2 cellular contexts compared by ENCODE assay signal in genomic region chr9:76552751-76553150, GRCh38.
TF ChIP-seq lines count a peak whose summit lies in the region.

No MANE protein-coding gene starts in this region.

TF ChIP-seq in GM23338, 12 proteins besides CTCF, POLR2A, EP300 and RAD21:
- no peak for TF ChIP-seq STAT1 (IDR thresholded peaks at IDR 0.05; ENCODE audit: unreplicated experiment)
- no peak for TF ChIP-seq ETS1 (IDR thresholded peaks at IDR 0.05)
- no peak for TF ChIP-seq EZH2phosphoT487 (IDR thresholded peaks at IDR 0.05; ENCODE audit: unreplicated experiment)
- TF ChIP-seq, protein P1, sequence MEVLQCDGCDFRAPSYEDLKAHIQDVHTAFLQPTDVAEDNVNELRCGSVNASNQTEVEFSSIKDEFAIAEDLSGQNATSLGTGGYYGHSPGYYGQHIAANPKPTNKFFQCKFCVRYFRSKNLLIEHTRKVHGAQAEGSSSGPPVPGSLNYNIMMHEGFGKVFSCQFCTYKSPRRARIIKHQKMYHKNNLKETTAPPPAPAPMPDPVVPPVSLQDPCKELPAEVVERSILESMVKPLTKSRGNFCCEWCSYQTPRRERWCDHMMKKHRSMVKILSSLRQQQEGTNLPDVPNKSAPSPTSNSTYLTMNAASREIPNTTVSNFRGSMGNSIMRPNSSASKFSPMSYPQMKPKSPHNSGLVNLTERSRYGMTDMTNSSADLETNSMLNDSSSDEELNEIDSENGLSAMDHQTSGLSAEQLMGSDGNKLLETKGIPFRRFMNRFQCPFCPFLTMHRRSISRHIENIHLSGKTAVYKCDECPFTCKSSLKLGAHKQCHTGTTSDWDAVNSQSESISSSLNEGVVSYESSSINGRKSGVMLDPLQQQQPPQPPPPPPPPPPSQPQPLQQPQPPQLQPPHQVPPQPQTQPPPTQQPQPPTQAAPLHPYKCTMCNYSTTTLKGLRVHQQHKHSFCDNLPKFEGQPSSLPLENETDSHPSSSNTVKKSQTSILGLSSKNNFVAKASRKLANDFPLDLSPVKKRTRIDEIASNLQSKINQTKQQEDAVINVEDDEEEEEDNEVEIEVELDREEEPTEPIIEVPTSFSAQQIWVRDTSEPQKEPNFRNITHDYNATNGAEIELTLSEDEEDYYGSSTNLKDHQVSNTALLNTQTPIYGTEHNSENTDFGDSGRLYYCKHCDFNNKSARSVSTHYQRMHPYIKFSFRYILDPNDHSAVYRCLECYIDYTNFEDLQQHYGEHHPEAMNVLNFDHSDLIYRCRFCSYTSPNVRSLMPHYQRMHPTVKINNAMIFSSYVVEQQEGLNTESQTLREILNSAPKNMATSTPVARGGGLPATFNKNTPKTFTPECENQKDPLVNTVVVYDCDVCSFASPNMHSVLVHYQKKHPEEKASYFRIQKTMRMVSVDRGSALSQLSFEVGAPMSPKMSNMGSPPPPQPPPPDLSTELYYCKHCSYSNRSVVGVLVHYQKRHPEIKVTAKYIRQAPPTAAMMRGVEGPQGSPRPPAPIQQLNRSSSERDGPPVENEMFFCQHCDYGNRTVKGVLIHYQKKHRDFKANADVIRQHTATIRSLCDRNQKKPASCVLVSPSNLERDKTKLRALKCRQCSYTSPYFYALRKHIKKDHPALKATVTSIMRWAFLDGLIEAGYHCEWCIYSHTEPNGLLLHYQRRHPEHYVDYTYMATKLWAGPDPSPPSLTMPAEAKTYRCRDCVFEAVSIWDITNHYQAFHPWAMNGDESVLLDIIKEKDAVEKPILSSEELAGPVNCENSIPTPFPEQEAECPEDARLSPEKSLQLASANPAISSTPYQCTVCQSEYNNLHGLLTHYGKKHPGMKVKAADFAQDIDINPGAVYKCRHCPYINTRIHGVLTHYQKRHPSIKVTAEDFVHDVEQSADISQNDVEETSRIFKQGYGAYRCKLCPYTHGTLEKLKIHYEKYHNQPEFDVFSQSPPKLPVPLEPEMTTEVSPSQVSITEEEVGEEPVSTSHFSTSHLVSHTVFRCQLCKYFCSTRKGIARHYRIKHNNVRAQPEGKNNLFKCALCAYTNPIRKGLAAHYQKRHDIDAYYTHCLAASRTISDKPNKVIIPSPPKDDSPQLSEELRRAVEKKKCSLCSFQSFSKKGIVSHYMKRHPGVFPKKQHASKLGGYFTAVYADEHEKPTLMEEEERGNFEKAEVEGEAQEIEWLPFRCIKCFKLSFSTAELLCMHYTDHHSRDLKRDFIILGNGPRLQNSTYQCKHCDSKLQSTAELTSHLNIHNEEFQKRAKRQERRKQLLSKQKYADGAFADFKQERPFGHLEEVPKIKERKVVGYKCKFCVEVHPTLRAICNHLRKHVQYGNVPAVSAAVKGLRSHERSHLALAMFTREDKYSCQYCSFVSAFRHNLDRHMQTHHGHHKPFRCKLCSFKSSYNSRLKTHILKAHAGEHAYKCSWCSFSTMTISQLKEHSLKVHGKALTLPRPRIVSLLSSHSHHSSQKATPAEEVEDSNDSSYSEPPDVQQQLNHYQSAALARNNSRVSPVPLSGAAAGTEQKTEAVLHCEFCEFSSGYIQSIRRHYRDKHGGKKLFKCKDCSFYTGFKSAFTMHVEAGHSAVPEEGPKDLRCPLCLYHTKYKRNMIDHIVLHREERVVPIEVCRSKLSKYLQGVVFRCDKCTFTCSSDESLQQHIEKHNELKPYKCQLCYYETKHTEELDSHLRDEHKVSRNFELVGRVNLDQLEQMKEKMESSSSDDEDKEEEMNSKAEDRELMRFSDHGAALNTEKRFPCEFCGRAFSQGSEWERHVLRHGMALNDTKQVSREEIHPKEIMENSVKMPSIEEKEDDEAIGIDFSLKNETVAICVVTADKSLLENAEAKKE (CRISPR knock-in tag; IDR thresholded peaks at IDR 0.05) = no peak
- no peak for TF ChIP-seq EZH2 (IDR thresholded peaks at IDR 0.05; ENCODE audit: low read depth, unreplicated experiment)
- TF ChIP-seq ZNF114 (CRISPR knock-in tag; IDR thresholded peaks at IDR 0.05) = no peak
- TF ChIP-seq POLR2AphosphoS5 (IDR thresholded peaks at IDR 0.05; ENCODE audit: low read depth) = no peak
TF ChIP-seq in GM23338: peak in this region for 0.

TF ChIP-seq in HepG2, 621 proteins besides CTCF, POLR2A, EP300 and RAD21:
- TF ChIP-seq SIN3A (IDR thresholded peaks at IDR 0.05; ENCODE audit: borderline replicate concordance, low read depth, low read length) (no peak), AGO2 (optimal IDR thresholded peaks at IDR 0.05; ENCODE audit: low read depth, low read length) (no peak), ZNF674 (CRISPR knock-in tag; IDR thresholded peaks at IDR 0.05; ENCODE audit: low read depth) (no peak), GTF2F1 (IDR thresholded peaks at IDR 0.05; ENCODE audit: low read length) (no peak), RXRB (CRISPR knock-in tag; IDR thresholded peaks at IDR 0.05; ENCODE audit: borderline replicate concordance) (no peak), HNRNPLL (IDR thresholded peaks at IDR 0.05; ENCODE audit: low read depth, low read length, poor library complexity, severe bottlenecking) (no peak), ZNF329 (CRISPR knock-in tag; IDR thresholded peaks at IDR 0.05; ENCODE audit: low read depth) (no peak), ZNF772 (CRISPR knock-in tag; IDR thresholded peaks at IDR 0.05) (no peak), ZNF512B (CRISPR knock-in tag; IDR thresholded peaks at IDR 0.05; ENCODE audit: borderline replicate concordance) (no peak), ZNF550 (CRISPR knock-in tag; IDR thresholded peaks at IDR 0.05; ENCODE audit: borderline replicate concordance) (no peak), BORCS8-MEF2B (CRISPR knock-in tag; IDR thresholded peaks at IDR 0.05) (no peak), ZMAT3 (CRISPR knock-in tag; conservative IDR thresholded peaks at IDR 0.05) (no peak), SAFB2 (CRISPR knock-in tag; IDR thresholded peaks at IDR 0.05; ENCODE audit: borderline replicate concordance, low read depth) (no peak), ARNTL (CRISPR knock-in tag; IDR thresholded peaks at IDR 0.05) (no peak), ZEB1 (IDR thresholded peaks at IDR 0.05; ENCODE audit: insufficient replicate concordance, low read depth) (no peak), ZNF704 (CRISPR knock-in tag; IDR thresholded peaks at IDR 0.05; ENCODE audit: borderline replicate concordance) (no peak), NCOA5 (CRISPR knock-in tag; IDR thresholded peaks at IDR 0.05) (no peak)
- TF ChIP-seq, protein P2, sequence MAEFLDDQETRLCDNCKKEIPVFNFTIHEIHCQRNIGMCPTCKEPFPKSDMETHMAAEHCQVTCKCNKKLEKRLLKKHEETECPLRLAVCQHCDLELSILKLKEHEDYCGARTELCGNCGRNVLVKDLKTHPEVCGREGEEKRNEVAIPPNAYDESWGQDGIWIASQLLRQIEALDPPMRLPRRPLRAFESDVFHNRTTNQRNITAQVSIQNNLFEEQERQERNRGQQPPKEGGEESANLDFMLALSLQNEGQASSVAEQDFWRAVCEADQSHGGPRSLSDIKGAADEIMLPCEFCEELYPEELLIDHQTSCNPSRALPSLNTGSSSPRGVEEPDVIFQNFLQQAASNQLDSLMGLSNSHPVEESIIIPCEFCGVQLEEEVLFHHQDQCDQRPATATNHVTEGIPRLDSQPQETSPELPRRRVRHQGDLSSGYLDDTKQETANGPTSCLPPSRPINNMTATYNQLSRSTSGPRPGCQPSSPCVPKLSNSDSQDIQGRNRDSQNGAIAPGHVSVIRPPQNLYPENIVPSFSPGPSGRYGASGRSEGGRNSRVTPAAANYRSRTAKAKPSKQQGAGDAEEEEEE (CRISPR knock-in tag; IDR thresholded peaks at IDR 0.05; ENCODE audit: borderline replicate concordance) = no peak
